ENCODE assay signal across 17 cellular contexts in the genomic region with DNA sequence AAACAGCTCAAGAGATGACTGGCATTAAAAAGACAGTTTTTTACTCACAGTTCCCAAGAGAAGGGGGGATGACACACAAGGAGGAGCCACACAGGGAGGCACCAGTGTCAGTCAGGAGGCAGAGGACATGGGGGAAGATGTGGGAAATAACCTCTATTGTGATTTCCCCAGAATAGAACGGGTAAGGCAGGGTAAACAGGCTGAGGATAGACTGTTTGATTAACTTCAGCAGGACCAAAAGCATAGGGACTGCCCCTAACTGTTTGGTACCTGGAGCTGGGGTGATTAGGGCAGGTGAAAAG.
DNase-seq lines count a peak whose midpoint lies in the region; ATAC-seq, FAIRE-seq and TF ChIP-seq lines count a peak whose summit lies in the region.
"Had no signal": no experiment of that assay in that cellular context is flagged by ENCODE, and none has a peak within 500 bp of the region (broad histone marks: within the 10 kb centered on the region; RNA-seq: fewer than 3 reads in every experiment).

No MANE protein-coding gene starts in this region.

- CTCF ChIA-PET in GM12878 (lab: Yijun Ruan, JAX) = interaction anchor here (0.8 to 2.1 kb wide), 6 partner anchors 8 to 194 kb away, joined by 3 to 15 read pairs (median 4); no protein-coding TSS in a partner anchor

- no peak for TF ChIP-seq EP300 in GM12878 (IDR thresholded peaks at IDR 0.05; ENCODE audit: borderline replicate concordance in 1 of 2, control insufficient read depth in 1 of 2, low read depth in 2 of 2, low read length in 2 of 2)

- H3K9me3 ChIP-seq in GM12878 (replicated peaks; ENCODE audit: control insufficient read depth, insufficient read depth, low read length) = no peaks in the 10 kb centered on the region
- H3K9me3 ChIP-seq: SJCRH30 had no signal

- TF ChIP-seq CTCF in GM23338 (conservative IDR thresholded peaks at IDR 0.05; ENCODE audit: low read depth in 2 of 2) = no peak
- TF ChIP-seq CTCF in GM12878 (IDR thresholded peaks at IDR 0.05 in 2 of 3, conservative IDR thresholded peaks at IDR 0.05 in 1 of 3; ENCODE audit: control insufficient read depth in 2 of 3, extremely low read depth in 1 of 3, insufficient read depth in 1 of 3, low read depth in 3 of 3, low read length in 3 of 3) = no peak

- H4K20me1 ChIP-seq in GM23338 (replicated peaks; ENCODE audit: insufficient read depth) (no peaks in the 10 kb centered on the region), GM12878 (ENCODE audit: control insufficient read depth, insufficient read depth) (no peaks in the 10 kb centered on the region)

- SMC1A ChIA-PET in GM12878 (lab: Charles Lee; ENCODE audit: uncharacterized antibody, unreplicated experiment) = interaction anchor here (0.7 to 2.4 kb wide), 5 partner anchors 12 to 186 kb away, joined by 3 to 9 read pairs (median 4); no protein-coding TSS in a partner anchor

- no TSS peak for BruUV-seq in GM12878 (replicated peaks; lab: Mats Ljungman, UMichigan)

- no peaks in the 10 kb centered on the region for H3K9me2 ChIP-seq in GM23338 (ENCODE audit: insufficient read depth)

- no peak; the same call in 2 of the 3 replicates for ATAC-seq in GM23338
- peak; percentile 29; the same call in 1 of the 3 replicates for ATAC-seq in GM12878
- no peak for ATAC-seq in HG02798 (IDR thresholded peaks at IDR 0.05; ENCODE audit: poor library complexity, unreplicated experiment)
- ATAC-seq in HG02571 (IDR thresholded peaks at IDR 0.05; ENCODE audit: unreplicated experiment) = no peak

- H3K9me3 Mint-ChIP-seq in GM23338 = no peaks in the 10 kb centered on the region

- H3K27ac ChIP-seq in GM23338 (ENCODE audit: low read depth) (no peak overlapping the region), GM12878 (ENCODE audit: control insufficient read depth, insufficient read depth) (no peak overlapping the region), layer of hippocampus (ENCODE audit: low read depth, low read length) (peak overlapping the region; percentile 72), substantia nigra (ENCODE audit: low read depth, low read length, poor library complexity, severe bottlenecking) (peak overlapping the region; percentile 68)
- H3K27ac ChIP-seq: RWPE1, SJCRH30 had no signal

- in situ Hi-C loops in GM12878 (cut with MboI) = no loop called here

- DNase-seq in GM23338 (ENCODE audit: low spot score) = no peak
- DNase-seq in GM12878 (ENCODE audit: low read depth, low spot score) = no peak
- peak in 1 of 49 donors; percentile 25 for DNase-seq in substantia nigra (lab: John Stamatoyannopoulos, UW)
- no peak for DNase-seq in stimulated activated CD4-positive, alpha-beta T cell treated with anti-CD3 and anti-CD28 coated beads, Interleukin-2, amount 100 ng/mL, for 24 hours
- DNase-seq in MV-4-11 (lab: John Stamatoyannopoulos, UW) = no peak
- DNase-seq: COR-L47, DMS153, H7, NCI-H1930, NCI-H2171, NCI-H446, NCI-H748 treated with DMSO at 0.1 percent for 48 hours, SJCRH30 had no signal

- H3K36me3 ChIP-seq in GM23338 (ENCODE audit: insufficient read depth) (no peaks in the 10 kb centered on the region), GM12878 (ENCODE audit: control insufficient read depth in 2 of 2, insufficient read depth in 2 of 2, low read length in 1 of 2) (no peaks in the 10 kb centered on the region; a peak in 1 of 4 replicates)

- FAIRE-seq in GM12878 (lab: Jason Lieb, UNC) = no peak

- H3K4me1 Mint-ChIP-seq in GM23338 = peaks cover 9% of the 10 kb centered on the region; the same call in 2 of the 3 replicates

- no peak for TF ChIP-seq POLR2A in GM12878 (IDR thresholded peaks at IDR 0.05; ENCODE audit: low read depth, low read length)

- H3K4me2 ChIP-seq in GM23338 (no peak overlapping the region), GM12878 (ENCODE audit: control insufficient read depth, insufficient read depth) (no peak overlapping the region)

- peak overlapping the region; percentile 46 for H3K27ac Mint-ChIP-seq in GM23338

- WGBS in GM12878 (ENCODE audit: insufficient coverage, insufficient replicate concordance, low lambda C conversion rate, missing lambda C conversion rate) = 0% methylated on average over 1 of the region's 1 CpG

- POLR2A ChIA-PET in GM12878 (lab: Charles Lee) = no interaction called here

- intact Hi-C loops in GM12878 (cut with micrococcal nuclease; ENCODE audit: unreplicated experiment) = loop anchor here (1.0 kb wide), 1 partner anchor 186 kb away; no protein-coding TSS in a partner anchor

- H3K79me2 ChIP-seq in GM23338 (replicated peaks; ENCODE audit: insufficient read depth) = no peaks in the 10 kb centered on the region
- no peaks in the 10 kb centered on the region for H3K79me2 ChIP-seq in GM12878 (ENCODE audit: control insufficient read depth, insufficient read depth, low read length)

- H2AFZ ChIP-seq in GM23338 = no peak overlapping the region
- no peak overlapping the region for H2AFZ ChIP-seq in GM12878 (ENCODE audit: control insufficient read depth, low read depth, low read length)

- no peak overlapping the region for H3K9ac ChIP-seq in GM12878 (ENCODE audit: control insufficient read depth, insufficient read depth, low read length)

- RAD21 ChIA-PET in GM12878 (lab: Charles Lee; ENCODE audit: unreplicated experiment) = interaction anchor here (0.9 to 1.5 kb wide), 2 partner anchors 67 to 156 kb away, joined by 3 to 5 read pairs; no protein-coding TSS in a partner anchor

- H3K27me3 ChIP-seq in GM23338 (ENCODE audit: insufficient read depth) (no peaks in the 10 kb centered on the region), GM12878 (replicated peaks in 1 of 2; ENCODE audit: control insufficient read depth in 2 of 2, insufficient read depth in 2 of 2, low read length in 1 of 2) (no peaks in the 10 kb centered on the region), layer of hippocampus (ENCODE audit: control insufficient read depth, insufficient read depth, low read length) (no peaks in the 10 kb centered on the region)
- H3K27me3 ChIP-seq: SJCRH30 had no signal

- H3K4me3 Mint-ChIP-seq in GM23338 = no peak overlapping the region

- TF ChIP-seq RAD21 in GM12878 (IDR thresholded peaks at IDR 0.05; ENCODE audit: insufficient read depth, low read depth, low read length) = no peak

- H3K4me1 ChIP-seq in GM23338 (ENCODE audit: insufficient read depth) (no peaks in the 10 kb centered on the region), GM12878 (ENCODE audit: control insufficient read depth, insufficient read depth, low read length) (no peaks in the 10 kb centered on the region)
- H3K4me1 ChIP-seq: SJCRH30 had no signal

- H3K4me3 ChIP-seq in GM23338 (no peak overlapping the region), GM12878 (no peak overlapping the region)
- H3K4me3 ChIP-seq: SJCRH30 had no signal

- peaks cover 8% of the 10 kb centered on the region; the same call in 2 of the 3 replicates for H3K36me3 Mint-ChIP-seq in GM23338 (ENCODE audit: low read depth)

- H3F3A ChIP-seq in GM23338 (replicated peaks; ENCODE audit: low read depth) = no peaks in the 10 kb centered on the region

- H3K27me3 Mint-ChIP-seq in GM23338 (ENCODE audit: insufficient read depth, low read depth, poor library complexity) = no peaks in the 10 kb centered on the region

TF ChIP-seq in GM23338, 12 proteins besides CTCF, POLR2A, EP300 and RAD21 (continues in another document):
- TF ChIP-seq ZNF114 (CRISPR knock-in tag; IDR thresholded peaks at IDR 0.05) (no peak), STAT1 (IDR thresholded peaks at IDR 0.05; ENCODE audit: unreplicated experiment) (no peak), POLR2AphosphoS5 (IDR thresholded peaks at IDR 0.05; ENCODE audit: low read depth) (no peak), NANOG (IDR thresholded peaks at IDR 0.05; ENCODE audit: borderline replicate concordance) (no peak), CREB1 (CRISPR knock-in tag; IDR thresholded peaks at IDR 0.05; ENCODE audit: low read depth) (no peak), EZH2 (IDR thresholded peaks at IDR 0.05; ENCODE audit: low read depth, unreplicated experiment) (no peak), EZH2phosphoT487 (IDR thresholded peaks at IDR 0.05; ENCODE audit: unreplicated experiment) (no peak)

TF ChIP-seq in GM12878, 131 proteins besides CTCF, POLR2A, EP300 and RAD21 (continues in another document):
- TF ChIP-seq FOXM1 (IDR thresholded peaks at IDR 0.05; ENCODE audit: low read depth, low read length) = no peak
- TF ChIP-seq HDAC2 (IDR thresholded peaks at IDR 0.05) = no peak
- TF ChIP-seq FOXK2 (IDR thresholded peaks at IDR 0.05) = no peak
- TF ChIP-seq, protein P1, sequence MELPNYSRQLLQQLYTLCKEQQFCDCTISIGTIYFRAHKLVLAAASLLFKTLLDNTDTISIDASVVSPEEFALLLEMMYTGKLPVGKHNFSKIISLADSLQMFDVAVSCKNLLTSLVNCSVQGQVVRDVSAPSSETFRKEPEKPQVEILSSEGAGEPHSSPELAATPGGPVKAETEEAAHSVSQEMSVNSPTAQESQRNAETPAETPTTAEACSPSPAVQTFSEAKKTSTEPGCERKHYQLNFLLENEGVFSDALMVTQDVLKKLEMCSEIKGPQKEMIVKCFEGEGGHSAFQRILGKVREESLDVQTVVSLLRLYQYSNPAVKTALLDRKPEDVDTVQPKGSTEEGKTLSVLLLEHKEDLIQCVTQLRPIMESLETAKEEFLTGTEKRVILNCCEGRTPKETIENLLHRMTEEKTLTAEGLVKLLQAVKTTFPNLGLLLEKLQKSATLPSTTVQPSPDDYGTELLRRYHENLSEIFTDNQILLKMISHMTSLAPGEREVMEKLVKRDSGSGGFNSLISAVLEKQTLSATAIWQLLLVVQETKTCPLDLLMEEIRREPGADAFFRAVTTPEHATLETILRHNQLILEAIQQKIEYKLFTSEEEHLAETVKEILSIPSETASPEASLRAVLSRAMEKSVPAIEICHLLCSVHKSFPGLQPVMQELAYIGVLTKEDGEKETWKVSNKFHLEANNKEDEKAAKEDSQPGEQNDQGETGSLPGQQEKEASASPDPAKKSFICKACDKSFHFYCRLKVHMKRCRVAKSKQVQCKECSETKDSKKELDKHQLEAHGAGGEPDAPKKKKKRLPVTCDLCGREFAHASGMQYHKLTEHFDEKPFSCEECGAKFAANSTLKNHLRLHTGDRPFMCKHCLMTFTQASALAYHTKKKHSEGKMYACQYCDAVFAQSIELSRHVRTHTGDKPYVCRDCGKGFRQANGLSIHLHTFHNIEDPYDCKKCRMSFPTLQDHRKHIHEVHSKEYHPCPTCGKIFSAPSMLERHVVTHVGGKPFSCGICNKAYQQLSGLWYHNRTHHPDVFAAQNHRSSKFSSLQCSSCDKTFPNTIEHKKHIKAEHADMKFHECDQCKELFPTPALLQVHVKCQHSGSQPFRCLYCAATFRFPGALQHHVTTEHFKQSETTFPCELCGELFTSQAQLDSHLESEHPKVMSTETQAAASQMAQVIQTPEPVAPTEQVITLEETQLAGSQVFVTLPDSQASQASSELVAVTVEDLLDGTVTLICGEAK (IDR thresholded peaks at IDR 0.05; ENCODE audit: borderline replicate concordance) = no peak
- no peak for TF ChIP-seq ETV6 (conservative IDR thresholded peaks at IDR 0.05 in 1 of 2, IDR thresholded peaks at IDR 0.05 in 1 of 2; ENCODE audit: borderline replicate concordance in 1 of 2, low read depth in 1 of 2)

Comparison
In these comparisons a context has a peak if more than half of its experiments do, and no peak if none do; other contexts are left out.
1. H3K27ac ChIP-seq: peak in layer of hippocampus (single experiment) and substantia nigra (single experiment); none in GM23338 (single experiment) and GM12878 (single experiment).